ENCODE assay signal across 1 cellular context in the genomic region with DNA sequence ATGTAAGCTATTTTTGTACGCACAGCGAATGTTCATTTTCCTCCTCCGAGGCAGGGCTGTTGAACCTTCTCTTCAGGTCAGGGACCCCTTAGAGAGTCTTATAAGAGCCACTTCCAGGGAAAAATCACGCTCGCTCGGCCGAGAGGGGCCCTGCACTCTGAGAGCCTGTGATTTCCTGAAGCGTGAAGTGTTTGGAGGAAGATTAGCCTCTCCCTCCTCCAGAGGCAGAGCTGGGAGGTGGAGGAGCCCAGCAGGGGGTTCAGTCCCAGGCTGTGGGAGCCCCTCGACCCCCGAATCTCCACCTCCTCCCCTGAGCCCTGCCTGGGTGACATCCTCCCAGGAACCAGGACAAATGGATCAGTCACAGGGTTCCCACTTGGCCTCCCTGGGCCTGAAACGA. TPM values are rescaled to one million over a fixed set of nuclear protein-coding genes. Genes with fewer than 3 reads are reported as not detected.
"Had no signal": no experiment of that assay in that cellular context is flagged by ENCODE, and none has a peak within 500 bp of the region (broad histone marks: within the 10 kb centered on the region; RNA-seq: fewer than 3 reads in every experiment).

No MANE protein-coding gene starts in this region.

RNA-seq across cellular contexts. Expression of gene SLC29A4, which starts 19.7 kb away (rescaled TPM):
- polyA plus RNA-seq: IgD-negative memory B cell had no signal
